Comparison of ENCODE assay signal across 8 cellular contexts in the genomic region with DNA sequence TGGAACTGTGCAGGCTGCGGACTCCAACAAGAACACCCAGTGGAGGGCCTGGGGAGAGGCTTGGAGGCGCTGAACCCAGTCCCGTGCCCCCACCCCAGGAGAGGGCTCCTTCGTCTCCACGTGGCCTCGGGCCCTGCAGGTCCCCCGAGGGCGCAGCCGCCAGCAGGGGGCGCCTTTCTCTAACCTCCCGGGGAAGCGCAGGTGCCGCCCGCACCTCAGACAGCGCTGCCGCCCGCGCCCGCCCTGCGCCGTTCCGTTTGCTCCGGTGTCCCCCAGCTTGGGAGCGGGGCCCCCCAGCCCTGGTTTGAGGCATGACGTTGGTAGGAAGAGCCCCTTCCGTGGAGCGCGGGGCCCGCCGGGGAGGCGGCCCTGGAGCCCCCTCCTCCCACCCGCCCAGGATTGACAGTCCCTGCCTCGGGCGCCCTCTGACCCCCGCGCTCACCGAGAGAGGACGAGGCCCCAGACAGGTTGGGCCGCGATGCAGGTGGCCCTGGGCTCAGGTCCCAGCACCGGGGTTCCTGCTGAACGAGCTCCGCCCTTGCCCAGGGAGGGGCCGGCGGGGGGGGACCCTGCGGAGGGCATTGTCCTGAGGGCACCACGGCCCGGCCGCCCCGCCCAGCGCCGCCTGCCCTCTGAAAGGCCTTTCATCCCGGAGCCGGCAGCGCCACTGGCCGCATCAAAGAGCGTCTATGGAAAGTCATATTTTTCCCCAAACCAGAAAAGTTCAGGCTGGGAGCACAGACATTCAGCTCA.
DNase-seq lines count a peak whose midpoint lies in the region; ATAC-seq and TF ChIP-seq lines count a peak whose summit lies in the region.

No MANE protein-coding gene starts in this region.

- H3K27ac ChIP-seq in DND-41 (ENCODE audit: low read length): no peak overlapping the region

- peak overlapping the region; percentile 80 for H2AFZ ChIP-seq in DND-41 (ENCODE audit: low read depth, low read length)

- no peaks in the 10 kb centered on the region for H4K20me1 ChIP-seq in DND-41 (ENCODE audit: insufficient read depth, low read length)

- H3K4me3 ChIP-seq in DND-41 (ENCODE audit: low read depth in 1 of 2, low read length in 2 of 2): peak overlapping the region in 1 of 2 experiments; percentile 39; a peak in 1 of 4 replicates

- H3K79me2 ChIP-seq in DND-41 (ENCODE audit: insufficient read depth, low read length): no peaks in the 10 kb centered on the region

- H3K27me3 ChIP-seq in DND-41 (ENCODE audit: insufficient read depth, low read length, poor library complexity): no peaks in the 10 kb centered on the region

- peak; percentile 93 for TF ChIP-seq CTCF in DND-41 (IDR thresholded peaks at IDR 0.05; ENCODE audit: borderline replicate concordance, extremely low read depth, low read length, poor library complexity, severe bottlenecking)

- peak overlapping the region; percentile 64 for H3K4me2 ChIP-seq in DND-41 (ENCODE audit: insufficient read depth, low read length)

- DNase-seq in DND-41 (peak; percentile 87), NCI-H1048 (lab: John Stamatoyannopoulos, UW) (peak; percentile 42), kidney glomerular epithelial cell (lab: John Stamatoyannopoulos, UW) (peak; percentile 4)
- DNase-seq in central memory CD4-positive, alpha-beta T cell: peak; percentile 80
- DNase-seq in stimulated activated CD4-positive, alpha-beta T cell treated with anti-CD3 and anti-CD28 coated beads, Interleukin-1b, Interleukin-23, amount 100 ng/mL, for 1 hour (ENCODE audit: low read depth in 2 of 2): peak; percentile 87 to 97

- peaks cover 8% of the 10 kb centered on the region for H3K4me1 ChIP-seq in DND-41 (ENCODE audit: insufficient read depth, low read length)

- ATAC-seq in DND-41 (ENCODE audit: insufficient read depth, low read depth) (peak; percentile 99), HG03097 (IDR thresholded peaks at IDR 0.05; ENCODE audit: low FRiP score, unreplicated experiment) (no peak), HG03135 (IDR thresholded peaks at IDR 0.05; ENCODE audit: unreplicated experiment) (no peak)
- peak; percentile 98 to 100 for ATAC-seq in activated CD4-positive, CD25-positive, alpha-beta regulatory T cell treated with anti-CD3 and anti-CD28 coated beads, Interleukin-2, amount 50 U/mL, for 24 hours

- H3K36me3 ChIP-seq in DND-41 (ENCODE audit: insufficient read depth, low read length): no peaks in the 10 kb centered on the region

- peaks cover 8% of the 10 kb centered on the region for H3K9me3 ChIP-seq in DND-41 (ENCODE audit: insufficient read depth, low read length, severe bottlenecking)

- H3K9ac ChIP-seq in DND-41 (ENCODE audit: low read depth, low read length): peak overlapping the region; percentile 35; the same call in 1 of the 2 replicates

Comparison
In these comparisons a context has a peak if more than half of its experiments do, and no peak if none do; other contexts are left out.
1. ATAC-seq: peak in DND-41 (single experiment) and activated CD4-positive, CD25-positive, alpha-beta regulatory T cell treated with anti-CD3 and anti-CD28 coated beads, Interleukin-2, amount 50 U/mL, for 24 hours (2 of 2); none in HG03097 (single experiment) and HG03135 (single experiment).
2. DNase-seq: peak in every context shown above with its lines; median percentile 92 in stimulated activated CD4-positive, alpha-beta T cell treated with anti-CD3 and anti-CD28 coated beads, Interleukin-1b, Interleukin-23, amount 100 ng/mL, for 1 hour; 87 in DND-41; 80 in central memory CD4-positive, alpha-beta T cell; 42 in NCI-H1048; 4 in kidney glomerular epithelial cell.